ENCODE assay signal across 10 cellular contexts in the genomic region with DNA sequence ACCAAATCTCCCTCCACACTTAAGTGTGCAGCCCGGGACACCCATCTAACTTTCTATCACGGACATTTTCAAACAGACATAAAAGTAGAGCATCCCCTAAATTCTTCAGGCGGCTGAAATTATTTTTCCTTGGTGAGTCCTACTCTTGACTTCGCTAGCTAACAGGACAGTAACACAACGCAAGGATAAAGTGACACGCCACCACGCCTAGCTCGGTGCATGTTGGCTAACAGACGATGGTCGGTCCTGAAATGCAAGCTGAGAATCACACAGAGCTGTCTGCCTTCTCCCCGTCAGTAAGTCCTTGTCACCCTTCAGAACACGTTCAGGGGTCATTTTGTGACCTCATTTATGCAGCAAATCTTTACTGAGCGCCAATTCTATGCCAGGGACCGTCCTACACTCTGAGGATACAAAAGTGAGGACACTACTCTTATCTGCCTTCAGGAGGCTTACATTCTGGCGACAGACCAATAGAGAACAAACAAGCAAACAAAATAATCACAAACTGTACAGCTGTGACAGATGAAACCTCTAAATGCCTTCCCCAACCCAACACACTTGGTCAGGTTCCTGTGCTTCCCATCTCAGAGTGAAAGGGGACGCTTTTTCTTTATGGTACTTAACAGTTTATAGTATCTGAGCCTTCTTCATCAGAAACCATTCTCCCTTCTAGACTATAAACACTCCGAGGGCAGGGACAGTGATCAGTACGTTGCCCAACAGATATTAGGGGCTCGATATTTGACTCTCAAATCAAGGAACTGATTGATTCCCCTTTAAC. TPM values are rescaled to one million over a fixed set of nuclear protein-coding genes. Genes with fewer than 3 reads are reported as not detected.
DNase-seq lines count a peak whose midpoint lies in the region; ATAC-seq lines count a peak whose summit lies in the region.
"Had no signal": no experiment of that assay in that cellular context is flagged by ENCODE, and none has a peak within 500 bp of the region (broad histone marks: within the 10 kb centered on the region; RNA-seq: fewer than 3 reads in every experiment).

No MANE protein-coding gene starts in this region.

- peaks cover 15% of the 10 kb centered on the region for H3K4me1 Mint-ChIP-seq in activated T-helper 1 cell treated with anti-CD3 and anti-CD28 coated beads, Interleukin-12 subunit alpha, Interleukin-12 subunit beta, Interleukin-2, Interleukin-4 antibody, amounts not matched to agents 30 ng/mL and 10 ng/mL and 1 ng/mL, durations not matched to agents 14 hours and 24 hours and 36 hours (ENCODE audit: low read depth)
- H3K4me1 Mint-ChIP-seq in stimulated activated naive CD8-positive, alpha-beta T cell treated with anti-CD3 and anti-CD28 coated beads, Interleukin-15, amount 100 ng/mL, for 72 hours: peaks cover 30% of the 10 kb centered on the region

- peak overlapping the region; percentile 66 for H3K9ac ChIP-seq in iPS-20b (ENCODE audit: low read depth, low read length)

- no peaks in the 10 kb centered on the region for H3K4me1 ChIP-seq in iPS-20b (ENCODE audit: insufficient read depth, low read length)

- H3K36me3 ChIP-seq in iPS-20b (ENCODE audit: insufficient read depth, low read depth, low read length): peaks cover 11% of the 10 kb centered on the region

- no peak for ATAC-seq in stimulated activated naive CD8-positive, alpha-beta T cell treated with anti-CD3 and anti-CD28 coated beads, Interleukin-15, amount 100 ng/mL, for 72 hours

- H3K27ac ChIP-seq in iPS-20b (ENCODE audit: low read length): no peak overlapping the region
- H3K27ac ChIP-seq: 22Rv1 had no signal

- peak overlapping the region; percentile 82 for H3K4me3 ChIP-seq in iPS-20b (ENCODE audit: low read length)

- peaks cover 4% of the 10 kb centered on the region for H3K36me3 Mint-ChIP-seq in activated T-helper 1 cell treated with anti-CD3 and anti-CD28 coated beads, Interleukin-12 subunit alpha, Interleukin-12 subunit beta, Interleukin-2, Interleukin-4 antibody, amounts not matched to agents 30 ng/mL and 10 ng/mL and 1 ng/mL, durations not matched to agents 14 hours and 24 hours and 36 hours (ENCODE audit: low read depth)

- H3K27ac Mint-ChIP-seq in activated T-helper 1 cell treated with anti-CD3 and anti-CD28 coated beads, Interleukin-12 subunit alpha, Interleukin-12 subunit beta, Interleukin-2, Interleukin-4 antibody, amounts not matched to agents 30 ng/mL and 10 ng/mL and 1 ng/mL, durations not matched to agents 14 hours and 24 hours and 36 hours: peak overlapping the region; percentile 51
- peak overlapping the region; percentile 87 to 90 for H3K27ac Mint-ChIP-seq in stimulated activated naive CD8-positive, alpha-beta T cell treated with anti-CD3 and anti-CD28 coated beads, Interleukin-15, amount 100 ng/mL, for 72 hours

- DNase-seq in DMS 273 (lab: John Stamatoyannopoulos, UW; ENCODE audit: unreplicated experiment) (peak; percentile 26), DMS 273 treated with DMSO at 0.1 percent for 48 hours (lab: John Stamatoyannopoulos, UW) (no peak), NCI-H748 treated with DMSO at 0.1 percent for 48 hours (lab: John Stamatoyannopoulos, UW) (no peak), NCI-H510A treated with DMSO at 0.1 percent for 48 hours (lab: John Stamatoyannopoulos, UW) (no peak)
- no peak for DNase-seq in activated T-helper 1 cell treated with anti-CD3 and anti-CD28 coated beads, Interleukin-12 subunit alpha, Interleukin-12 subunit beta, Interleukin-2, Interleukin-4 antibody, amounts not matched to agents 30 ng/mL and 10 ng/mL and 1 ng/mL, durations not matched to agents 14 hours and 24 hours and 36 hours (ENCODE audit: low spot score)
- DNase-seq in stimulated activated naive CD8-positive, alpha-beta T cell treated with anti-CD3 and anti-CD28 coated beads, Interleukin-15, amount 100 ng/mL, for 72 hours: no peak
- no peak for DNase-seq in stimulated activated CD4-positive, alpha-beta T cell treated with anti-CD3 and anti-CD28 coated beads, Interleukin-4, amount 100 ng/mL, for 1 hour
- DNase-seq: stimulated activated CD4-positive, alpha-beta T cell treated with anti-CD3 and anti-CD28 coated beads, Interleukin-2, amount 100 ng/mL, for 24 hours had no signal

- H3K9me3 ChIP-seq in iPS-20b (ENCODE audit: insufficient read depth, low read depth, low read length): no peaks in the 10 kb centered on the region

- no peaks in the 10 kb centered on the region for H3K9me3 Mint-ChIP-seq in activated T-helper 1 cell treated with anti-CD3 and anti-CD28 coated beads, Interleukin-12 subunit alpha, Interleukin-12 subunit beta, Interleukin-2, Interleukin-4 antibody, amounts not matched to agents 30 ng/mL and 10 ng/mL and 1 ng/mL, durations not matched to agents 14 hours and 24 hours and 36 hours
- no peaks in the 10 kb centered on the region for H3K9me3 Mint-ChIP-seq in stimulated activated naive CD8-positive, alpha-beta T cell treated with anti-CD3 and anti-CD28 coated beads, Interleukin-15, amount 100 ng/mL, for 72 hours

- no peaks in the 10 kb centered on the region for H3K27me3 Mint-ChIP-seq in activated T-helper 1 cell treated with anti-CD3 and anti-CD28 coated beads, Interleukin-12 subunit alpha, Interleukin-12 subunit beta, Interleukin-2, Interleukin-4 antibody, amounts not matched to agents 30 ng/mL and 10 ng/mL and 1 ng/mL, durations not matched to agents 14 hours and 24 hours and 36 hours (ENCODE audit: insufficient read depth)
- H3K27me3 Mint-ChIP-seq in stimulated activated naive CD8-positive, alpha-beta T cell treated with anti-CD3 and anti-CD28 coated beads, Interleukin-15, amount 100 ng/mL, for 72 hours: no peaks in the 10 kb centered on the region

- intact Hi-C loops in activated T-helper 1 cell treated with anti-CD3 and anti-CD28 coated beads, Interleukin-12 subunit alpha, Interleukin-12 subunit beta, Interleukin-2, Interleukin-4 antibody, amounts not matched to agents 30 ng/mL and 10 ng/mL and 1 ng/mL, durations not matched to agents 14 hours and 24 hours and 36 hours (cut with micrococcal nuclease): loop anchor here (5.0 kb wide), 1 partner anchor 588 kb away; a partner anchor contains a TSS

- no peaks in the 10 kb centered on the region for H3K27me3 ChIP-seq in iPS-20b (ENCODE audit: insufficient read depth, low read length)

- peak overlapping the region; percentile 89 for H3K4me3 Mint-ChIP-seq in activated T-helper 1 cell treated with anti-CD3 and anti-CD28 coated beads, Interleukin-12 subunit alpha, Interleukin-12 subunit beta, Interleukin-2, Interleukin-4 antibody, amounts not matched to agents 30 ng/mL and 10 ng/mL and 1 ng/mL, durations not matched to agents 14 hours and 24 hours and 36 hours
- H3K4me3 Mint-ChIP-seq in stimulated activated naive CD8-positive, alpha-beta T cell treated with anti-CD3 and anti-CD28 coated beads, Interleukin-15, amount 100 ng/mL, for 72 hours: peak overlapping the region; percentile 82 to 89

RNA-seq across cellular contexts. Expression of a gene that starts 1.3 kb away (rescaled TPM):
- total RNA-seq in activated T-helper 1 cell treated with anti-CD3 and anti-CD28 coated beads, Interleukin-12 subunit alpha, Interleukin-12 subunit beta, Interleukin-2, Interleukin-4 antibody, amounts not matched to agents 30 ng/mL and 10 ng/mL and 1 ng/mL, durations not matched to agents 14 hours and 24 hours and 36 hours: 26.6 and 29.3 TPM in 2 replicates

RNA-seq across cellular contexts. Expression of a gene that starts 39.5 kb away (rescaled TPM):
- total RNA-seq in activated T-helper 1 cell treated with anti-CD3 and anti-CD28 coated beads, Interleukin-12 subunit alpha, Interleukin-12 subunit beta, Interleukin-2, Interleukin-4 antibody, amounts not matched to agents 30 ng/mL and 10 ng/mL and 1 ng/mL, durations not matched to agents 14 hours and 24 hours and 36 hours: 36.1 and 39.1 TPM in 2 replicates
